Comparison of ENCODE assay signal across 8 cellular contexts in genomic region chr2:218398437-218399390, GRCh38. TPM values are rescaled to one million over a fixed set of nuclear protein-coding genes. Genes with fewer than 3 reads are reported as not detected.
DNase-seq lines count a peak whose midpoint lies in the region; ATAC-seq lines count a peak whose summit lies in the region.

No MANE protein-coding gene starts in this region.

- H3K27me3 Mint-ChIP-seq in activated T-helper 17 cell treated with anti-CD3 and anti-CD28 coated beads, Interleukin-2, amount 50 U/mL, for 72 hours = no peaks in the 10 kb centered on the region
- H3K27me3 Mint-ChIP-seq in naive thymus-derived CD4-positive, alpha-beta T cell = no peaks in the 10 kb centered on the region

- peaks cover 0 to 26% (median 0%) of the 10 kb centered on the region in 3 experiments for H3K36me3 ChIP-seq in naive thymus-derived CD4-positive, alpha-beta T cell (ENCODE audit: control insufficient read depth in 2 of 3, insufficient read depth in 3 of 3, low read length in 3 of 3)
- H3K36me3 ChIP-seq in thymus (ENCODE audit: control insufficient read depth, insufficient read depth) = peaks cover 18% of the 10 kb centered on the region

- intact Hi-C loops in naive thymus-derived CD4-positive, alpha-beta T cell (cut with micrococcal nuclease) = loop anchor here (1.0 to 5.0 kb wide), 10 partner anchors 41 to 1144 kb away; partner anchors contain the start of genes ARPC2 (in 1 of the 2), CATIP (in 1 of the 2), CHPF (in 1 of the 2) and DNPEP (in 1 of the 2)

- H3K9me3 ChIP-seq in naive thymus-derived CD4-positive, alpha-beta T cell (ENCODE audit: control insufficient read depth in 2 of 3, low read length in 3 of 3) = no peaks in the 10 kb centered on the region
- no peaks in the 10 kb centered on the region for H3K9me3 ChIP-seq in thymus (ENCODE audit: control insufficient read depth)

- peak overlapping the region; percentile 71 for H3K4me3 ChIP-seq in naive thymus-derived CD4-positive, alpha-beta T cell (ENCODE audit: low read length)
- H3K4me3 ChIP-seq in thymus (ENCODE audit: low read length) = peak overlapping the region; percentile 100

- H3K4me1 Mint-ChIP-seq in activated T-helper 17 cell treated with anti-CD3 and anti-CD28 coated beads, Interleukin-2, amount 50 U/mL, for 72 hours = no peaks in the 10 kb centered on the region
- H3K4me1 Mint-ChIP-seq in naive thymus-derived CD4-positive, alpha-beta T cell = peaks cover 24 to 57% (median 55%) of the 10 kb centered on the region in 7 donors

- H3K4me1 ChIP-seq in naive thymus-derived CD4-positive, alpha-beta T cell (ENCODE audit: control insufficient read depth in 2 of 2, insufficient read depth in 2 of 2, low read length in 2 of 2) = peaks cover 35 to 41% of the 10 kb centered on the region in 2 donors
- H3K4me1 ChIP-seq in thymus (ENCODE audit: control insufficient read depth, insufficient read depth, low read length) = peaks cover 26% of the 10 kb centered on the region

- H3K36me3 Mint-ChIP-seq in activated T-helper 17 cell treated with anti-CD3 and anti-CD28 coated beads, Interleukin-2, amount 50 U/mL, for 72 hours (ENCODE audit: low read depth) = peaks cover 67% of the 10 kb centered on the region
- peaks cover 0 to 16% (median 0%) of the 10 kb centered on the region in 5 donors for H3K36me3 Mint-ChIP-seq in naive thymus-derived CD4-positive, alpha-beta T cell

- H3K9me3 Mint-ChIP-seq in activated T-helper 17 cell treated with anti-CD3 and anti-CD28 coated beads, Interleukin-2, amount 50 U/mL, for 72 hours = no peaks in the 10 kb centered on the region
- no peaks in the 10 kb centered on the region for H3K9me3 Mint-ChIP-seq in naive thymus-derived CD4-positive, alpha-beta T cell

- peak overlapping the region; percentile 94 for H3K4me3 Mint-ChIP-seq in activated T-helper 17 cell treated with anti-CD3 and anti-CD28 coated beads, Interleukin-2, amount 50 U/mL, for 72 hours
- peak overlapping the region; percentile 85 to 99 (median 94) for H3K4me3 Mint-ChIP-seq in naive thymus-derived CD4-positive, alpha-beta T cell

- H3K27me3 ChIP-seq in naive thymus-derived CD4-positive, alpha-beta T cell (ENCODE audit: control insufficient read depth in 2 of 2, insufficient read depth in 2 of 2, low read length in 2 of 2) = no peaks in the 10 kb centered on the region
- H3K27me3 ChIP-seq in thymus (ENCODE audit: control insufficient read depth, insufficient read depth) = peaks cover 2% of the 10 kb centered on the region

- H3K27ac Mint-ChIP-seq in activated T-helper 17 cell treated with anti-CD3 and anti-CD28 coated beads, Interleukin-2, amount 50 U/mL, for 72 hours = peak overlapping the region; percentile 93
- H3K27ac Mint-ChIP-seq in naive thymus-derived CD4-positive, alpha-beta T cell = peak overlapping the region; percentile 96 to 100 (median 97)

- POLR2A ChIA-PET in naive thymus-derived CD4-positive, alpha-beta T cell (lab: Charles Lee) = interaction anchor here (1.0 to 3.0 kb wide), 7 partner anchors 7 to 128 kb away, joined by 3 to 36 read pairs (median 4); partner anchors contain the start of genes AAMP and PNKD

- CTCF ChIA-PET in naive thymus-derived CD4-positive, alpha-beta T cell (lab: Charles Lee) = interaction anchor here (2.6 kb wide), 1 partner anchor 112 kb away, joined by 17 read pairs; no protein-coding TSS in a partner anchor

- WGBS in thymus = under 1% methylated on average over 95 of the region's 95 CpGs

- peak overlapping the region; percentile 86 for H3K27ac ChIP-seq in naive thymus-derived CD4-positive, alpha-beta T cell (ENCODE audit: low read depth, low read length)
- peak overlapping the region; percentile 97 for H3K27ac ChIP-seq in thymus (ENCODE audit: low read depth)

- DNase-seq in NCI-H2196 (lab: John Stamatoyannopoulos, UW; ENCODE audit: unreplicated experiment) = peak; percentile 64
- DNase-seq in NCI-H2196 treated with DMSO at 0.1 percent for 48 hours (lab: John Stamatoyannopoulos, UW; ENCODE audit: unreplicated experiment) = no peak
- DNase-seq in NOMO-1 treated with DMSO at 0.1 percent for 48 hours (lab: John Stamatoyannopoulos, UW; ENCODE audit: unreplicated experiment) = peak; percentile 69
- DNase-seq in fibroblast of peridontal ligament (ENCODE audit: extremely low read depth) = peak; percentile 45
- DNase-seq in naive thymus-derived CD4-positive, alpha-beta T cell = peak; percentile 54 to 77 (median 65)

- peak; percentile 2 for ATAC-seq in HG02870 (IDR thresholded peaks at IDR 0.05; ENCODE audit: unreplicated experiment)
- ATAC-seq in activated T-helper 17 cell treated with anti-CD3 and anti-CD28 coated beads, Interleukin-2, amount 50 U/mL, for 72 hours (replicated peaks) = peak; percentile 54
- ATAC-seq in naive thymus-derived CD4-positive, alpha-beta T cell = peak; percentile 10

RNA-seq across cellular contexts. Expression of gene CTDSP1, which starts 1.0 kb away (rescaled TPM):
- total RNA-seq in activated T-helper 17 cell treated with anti-CD3 and anti-CD28 coated beads, Interleukin-2, amount 50 U/mL, for 72 hours = 100 to 1,000 TPM; 126 to 197 TPM
- total RNA-seq in naive thymus-derived CD4-positive, alpha-beta T cell = 100 to 1,000 TPM; 110 to 219 (median 156) TPM
- polyA plus RNA-seq in naive thymus-derived CD4-positive, alpha-beta T cell = 10 to 100 TPM; 22.5 TPM
- polyA plus RNA-seq in thymus = 91.9 TPM

RNA-seq across cellular contexts. Expression of gene SLC11A1, which starts 16.6 kb away (rescaled TPM):
- under 1 TPM; 0.09 to 0.19 TPM for total RNA-seq in activated T-helper 17 cell treated with anti-CD3 and anti-CD28 coated beads, Interleukin-2, amount 50 U/mL, for 72 hours
- 100 to 1,000 TPM in 1 of 5 experiments, 10 to 100 TPM in 1, 1 to 10 TPM in 2, under 1 TPM in 1; 0.27 to 399 (median 1.9) TPM for total RNA-seq in naive thymus-derived CD4-positive, alpha-beta T cell
- polyA plus RNA-seq in naive thymus-derived CD4-positive, alpha-beta T cell = under 1 TPM; 0.49 to 0.97 TPM
- polyA plus RNA-seq in thymus = 25.2 TPM

RNA-seq across cellular contexts. Expression of gene VIL1, which starts 20.2 kb away (rescaled TPM):
- under 1 TPM in 1 of 2 donors, not detected in 1; 0.34 TPM for total RNA-seq in activated T-helper 17 cell treated with anti-CD3 and anti-CD28 coated beads, Interleukin-2, amount 50 U/mL, for 72 hours
- total RNA-seq in naive thymus-derived CD4-positive, alpha-beta T cell = under 1 TPM in 3 of 5 experiments, not detected in 2; 0.12 to 0.69 (median 0.22) TPM
- polyA plus RNA-seq in naive thymus-derived CD4-positive, alpha-beta T cell = under 1 TPM; 0.10 to 0.15 TPM
- 0.16 TPM for polyA plus RNA-seq in thymus

RNA-seq across cellular contexts. Expression of gene CATIP, which starts 42.1 kb away (rescaled TPM):
- not detected for total RNA-seq in activated T-helper 17 cell treated with anti-CD3 and anti-CD28 coated beads, Interleukin-2, amount 50 U/mL, for 72 hours
- under 1 TPM in 1 of 5 experiments, not detected in 4; 0.49 TPM for total RNA-seq in naive thymus-derived CD4-positive, alpha-beta T cell
- not detected for polyA plus RNA-seq in naive thymus-derived CD4-positive, alpha-beta T cell
- 0.52 TPM for polyA plus RNA-seq in thymus

Comparison
In these comparisons a context has a peak if more than half of its experiments do, and no peak if none do; other contexts are left out.
1. ATAC-seq: peak in every context shown above with its lines; median percentile 54 in activated T-helper 17 cell treated with anti-CD3 and anti-CD28 coated beads, Interleukin-2, amount 50 U/mL, for 72 hours; 10 in naive thymus-derived CD4-positive, alpha-beta T cell; 2 in HG02870.